9 cellular contexts compared by ENCODE assay signal in the genomic region with DNA sequence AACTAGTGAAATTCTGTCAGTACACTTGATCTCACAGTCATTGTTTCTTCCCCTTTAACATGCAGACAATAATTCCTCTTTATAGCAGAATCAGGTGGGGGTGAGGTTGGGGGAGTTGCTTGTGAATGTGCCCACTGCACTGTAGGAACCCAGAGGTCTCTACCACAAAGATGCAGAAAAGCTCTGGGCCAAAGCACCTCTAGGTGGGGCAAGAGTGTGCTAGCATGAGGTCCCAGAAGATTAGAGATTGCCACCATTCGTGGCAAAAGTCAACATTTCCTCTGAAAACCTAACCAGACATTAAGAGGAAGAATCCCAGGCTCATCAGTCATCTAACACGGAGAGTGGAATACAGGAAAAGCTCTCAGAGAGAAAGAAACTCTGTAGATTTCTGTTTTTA.
DNase-seq lines count a peak whose midpoint lies in the region; ATAC-seq and TF ChIP-seq lines count a peak whose summit lies in the region.
"Had no signal": no experiment of that assay in that cellular context is flagged by ENCODE, and none has a peak within 500 bp of the region (broad histone marks: within the 10 kb centered on the region; RNA-seq: fewer than 3 reads in every experiment).

No MANE protein-coding gene starts in this region.

- no peaks in the 10 kb centered on the region for H3K4me1 ChIP-seq in Peyer's patch

- H3K36me3 ChIP-seq in Peyer's patch, result no peaks in the 10 kb centered on the region
- H3K36me3 ChIP-seq: pancreas had no signal

- no peak for ATAC-seq in GM18502 (IDR thresholded peaks at IDR 0.05; ENCODE audit: poor library complexity, unreplicated experiment)
- ATAC-seq in HG03108 (IDR thresholded peaks at IDR 0.05; ENCODE audit: unreplicated experiment), result no peak

- TF ChIP-seq POLR2A in Peyer's patch (IDR thresholded peaks at IDR 0.05), result no peak

- H3K4me3 ChIP-seq in Peyer's patch, result no peak overlapping the region
- H3K4me3 ChIP-seq: pancreas had no signal

- TF ChIP-seq CTCF in C4-2B (conservative IDR thresholded peaks at IDR 0.05) (peak; percentile 60), Peyer's patch (IDR thresholded peaks at IDR 0.05) (peak in 3 of 6 experiments; percentile 8 to 19 (median 15))

- no peaks in the 10 kb centered on the region for H3K27me3 ChIP-seq in Peyer's patch
- H3K27me3 ChIP-seq: pancreas had no signal

- H3K9me3 ChIP-seq in Peyer's patch, result no peaks in the 10 kb centered on the region
- H3K9me3 ChIP-seq: pancreas had no signal

- no peak overlapping the region for H3K27ac ChIP-seq in C4-2B
- H3K27ac ChIP-seq in Peyer's patch, result no peak overlapping the region
- H3K27ac ChIP-seq: pancreas had no signal

- DNase-seq in GM19240 (ENCODE audit: insufficient read length, low spot score) (peak; percentile 23), RPMI7951 (ENCODE audit: low read depth) (peak; percentile 49), left kidney (ENCODE audit: low read depth, low spot score) (peak; percentile 31), ureter (ENCODE audit: low spot score) (no peak), Peyer's patch (no peak)
- DNase-seq: pancreas had no signal

Comparison
In these comparisons a context has a peak if more than half of its experiments do, and no peak if none do; other contexts are left out.
1. DNase-seq: peak in GM19240 (single experiment), RPMI7951 (single experiment) and left kidney (single experiment); none in ureter (single experiment) and Peyer's patch (0 of 3).